In genomic region chrX:2689773-2690666, GRCh38 we compare ENCODE assay signal across 9 cellular contexts. TPM values are rescaled to one million over a fixed set of nuclear protein-coding genes. Genes with fewer than 3 reads are reported as not detected.
DNase-seq lines count a peak whose midpoint lies in the region; ATAC-seq and TF ChIP-seq lines count a peak whose summit lies in the region.
"Had no signal": no experiment of that assay in that cellular context is flagged by ENCODE, and none has a peak within 500 bp of the region (broad histone marks: within the 10 kb centered on the region; RNA-seq: fewer than 3 reads in every experiment).

No MANE protein-coding gene starts in this region.

- H3K27ac ChIP-seq in right lobe of liver (no peak overlapping the region), stomach smooth muscle (ENCODE audit: low read length) (peak overlapping the region; percentile 31)

- no peak for ATAC-seq in activated naive CD8-positive, alpha-beta T cell treated with anti-CD3 and anti-CD28 coated beads, Interleukin-2, amount 50 U/mL, for 24 hours
- ATAC-seq in right lobe of liver (peak; percentile 15 to 57 (median 54)), HG03095 (IDR thresholded peaks at IDR 0.05; ENCODE audit: unreplicated experiment) (no peak)

- H3K9me3 ChIP-seq in right lobe of liver (no peaks in the 10 kb centered on the region), stomach smooth muscle (ENCODE audit: control insufficient read depth in 2 of 2, low read length in 2 of 2) (no peaks in the 10 kb centered on the region)

- H3K27ac Mint-ChIP-seq in activated CD4-positive, alpha-beta T cell treated with anti-CD3 and anti-CD28 coated beads, Interleukin-2, amount 10 ng/mL, durations not matched to agents 24 days and 14 days = peak overlapping the region; percentile 65
- peak overlapping the region; percentile 21 for H3K27ac Mint-ChIP-seq in activated naive CD8-positive, alpha-beta T cell treated with anti-CD3 and anti-CD28 coated beads, Interleukin-2, amount 50 U/mL, for 24 hours

- H3K4me1 ChIP-seq in right lobe of liver = no peaks in the 10 kb centered on the region
- peaks cover 25% of the 10 kb centered on the region for H3K4me1 ChIP-seq in stomach smooth muscle (ENCODE audit: control insufficient read depth, insufficient read depth, low read length)

- H3K4me3 Mint-ChIP-seq in activated CD4-positive, alpha-beta T cell treated with anti-CD3 and anti-CD28 coated beads, Interleukin-2, amount 10 ng/mL, durations not matched to agents 24 days and 14 days = peak overlapping the region; percentile 75
- peak overlapping the region; percentile 96 for H3K4me3 Mint-ChIP-seq in activated naive CD8-positive, alpha-beta T cell treated with anti-CD3 and anti-CD28 coated beads, Interleukin-2, amount 50 U/mL, for 24 hours

- H3K4me1 Mint-ChIP-seq in activated CD4-positive, alpha-beta T cell treated with anti-CD3 and anti-CD28 coated beads, Interleukin-2, amount 10 ng/mL, durations not matched to agents 24 days and 14 days = peaks cover 23% of the 10 kb centered on the region
- peaks cover 27% of the 10 kb centered on the region for H3K4me1 Mint-ChIP-seq in activated naive CD8-positive, alpha-beta T cell treated with anti-CD3 and anti-CD28 coated beads, Interleukin-2, amount 50 U/mL, for 24 hours

- peaks cover 32% of the 10 kb centered on the region for H3K36me3 Mint-ChIP-seq in activated CD4-positive, alpha-beta T cell treated with anti-CD3 and anti-CD28 coated beads, Interleukin-2, amount 10 ng/mL, durations not matched to agents 24 days and 14 days (ENCODE audit: low read depth)
- H3K36me3 Mint-ChIP-seq in activated naive CD8-positive, alpha-beta T cell treated with anti-CD3 and anti-CD28 coated beads, Interleukin-2, amount 50 U/mL, for 24 hours (ENCODE audit: low read depth) = peaks cover 14% of the 10 kb centered on the region

- peaks cover 3% of the 10 kb centered on the region for H3K27me3 Mint-ChIP-seq in activated CD4-positive, alpha-beta T cell treated with anti-CD3 and anti-CD28 coated beads, Interleukin-2, amount 10 ng/mL, durations not matched to agents 24 days and 14 days
- no peaks in the 10 kb centered on the region for H3K27me3 Mint-ChIP-seq in activated naive CD8-positive, alpha-beta T cell treated with anti-CD3 and anti-CD28 coated beads, Interleukin-2, amount 50 U/mL, for 24 hours

- no peaks in the 10 kb centered on the region for H3K36me3 ChIP-seq in right lobe of liver
- no peaks in the 10 kb centered on the region for H3K36me3 ChIP-seq in stomach smooth muscle (ENCODE audit: control insufficient read depth in 2 of 2, insufficient read depth in 2 of 2, low read length in 2 of 2)

- H3K9me3 Mint-ChIP-seq in activated CD4-positive, alpha-beta T cell treated with anti-CD3 and anti-CD28 coated beads, Interleukin-2, amount 10 ng/mL, durations not matched to agents 24 days and 14 days = no peaks in the 10 kb centered on the region
- H3K9me3 Mint-ChIP-seq in activated naive CD8-positive, alpha-beta T cell treated with anti-CD3 and anti-CD28 coated beads, Interleukin-2, amount 50 U/mL, for 24 hours = no peaks in the 10 kb centered on the region

- H3K9ac ChIP-seq in stomach smooth muscle (ENCODE audit: low read length in 2 of 2) = peak overlapping the region in 1 of 2 donors; percentile 15

- H3K4me3 ChIP-seq in right lobe of liver = peak overlapping the region; percentile 83 to 99 (median 97)
- H3K4me3 ChIP-seq in stomach smooth muscle (ENCODE audit: low read length in 2 of 2) = peak overlapping the region in 1 of 2 donors; percentile 82

- no peak for TF ChIP-seq CTCF in right lobe of liver (IDR thresholded peaks at IDR 0.05)

- TF ChIP-seq POLR2A in right lobe of liver (IDR thresholded peaks at IDR 0.05) = no peak

- intact Hi-C loops in activated CD4-positive, alpha-beta T cell treated with anti-CD3 and anti-CD28 coated beads, Interleukin-2, amount 10 ng/mL, durations not matched to agents 24 days and 14 days (cut with micrococcal nuclease) = loop anchor here (2.0 to 10.0 kb wide), 2 partner anchors 81 to 275 kb away; a partner anchor contains a TSS
- intact Hi-C loops in right lobe of liver (cut with DNase I) = no loop called here

- DNase-seq in activated CD4-positive, alpha-beta T cell treated with anti-CD3 and anti-CD28 coated beads, Interleukin-2, amount 10 ng/mL, durations not matched to agents 24 days and 14 days = no peak
- no peak for DNase-seq in activated CD4-positive, alpha-beta T cell treated with anti-CD3 and anti-CD28 coated beads, Interleukin-2, amount 50 U/mL, for 1 hour
- DNase-seq in activated naive CD8-positive, alpha-beta T cell treated with anti-CD3 and anti-CD28 coated beads, Interleukin-2, amount 50 U/mL, for 24 hours = no peak
- DNase-seq in right lobe of liver (peak; percentile 52 to 65 (median 58)), NCI-H526 (lab: John Stamatoyannopoulos, UW) (no peak), GM19238 (ENCODE audit: insufficient read length, low spot score) (no peak)
- DNase-seq: Kasumi-1 had no signal

- H3K27me3 ChIP-seq in right lobe of liver = no peaks in the 10 kb centered on the region
- no peaks in the 10 kb centered on the region for H3K27me3 ChIP-seq in stomach smooth muscle (ENCODE audit: control insufficient read depth in 1 of 2, insufficient read depth in 2 of 2, low read length in 2 of 2)

- 72% methylated on average over 15 of the region's 37 CpGs for WGBS in right lobe of liver (ENCODE audit: insufficient coverage, low coverage, low lambda C conversion rate, missing lambda C conversion rate)

RNA-seq across cellular contexts. Expression of gene CD99, which starts 1.1 kb away (rescaled TPM):
- total RNA-seq in activated CD4-positive, alpha-beta T cell treated with anti-CD3 and anti-CD28 coated beads, Interleukin-2, amount 10 ng/mL, durations not matched to agents 24 days and 14 days = 361 and 371 TPM in 2 replicates
- 100 to 1,000 TPM in 5 of 6 experiments, 10 to 100 TPM in 1; 88.5 to 139 (median 119) TPM for total RNA-seq in right lobe of liver

Comparison
In these comparisons a context has a peak if more than half of its experiments do, and no peak if none do; other contexts are left out.
1. DNase-seq: peak in right lobe of liver (3 of 3); none in activated CD4-positive, alpha-beta T cell treated with anti-CD3 and anti-CD28 coated beads, Interleukin-2, amount 10 ng/mL, durations not matched to agents 24 days and 14 days (single experiment), activated CD4-positive, alpha-beta T cell treated with anti-CD3 and anti-CD28 coated beads, Interleukin-2, amount 50 U/mL, for 1 hour (single experiment), activated naive CD8-positive, alpha-beta T cell treated with anti-CD3 and anti-CD28 coated beads, Interleukin-2, amount 50 U/mL, for 24 hours (single experiment), NCI-H526 (0 of 2) and GM19238 (single experiment).
2. ATAC-seq: peak in right lobe of liver (4 of 4); none in activated naive CD8-positive, alpha-beta T cell treated with anti-CD3 and anti-CD28 coated beads, Interleukin-2, amount 50 U/mL, for 24 hours (single experiment) and HG03095 (single experiment).